ENCODE assay signal across 11 cellular contexts in the genomic region with DNA sequence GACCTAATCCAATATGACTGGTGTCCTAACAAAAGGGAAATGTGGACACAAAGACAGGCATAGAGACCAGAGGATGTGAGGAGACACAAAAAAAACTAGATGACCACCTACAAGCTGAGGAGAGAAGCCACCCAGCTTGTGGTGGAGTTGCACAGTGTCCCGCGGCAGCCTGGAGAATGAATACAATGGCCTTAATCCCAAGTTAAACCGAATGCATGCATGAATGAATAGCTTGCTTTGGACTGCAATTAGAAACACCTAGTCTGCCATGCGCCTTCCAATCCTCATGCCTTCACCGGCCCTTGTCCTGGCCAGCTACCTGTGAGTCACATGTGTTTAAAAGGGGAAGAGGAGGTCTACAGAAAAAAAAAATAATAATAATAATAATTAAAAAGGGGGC.
A peak's percentile ranks its signal among the peaks of the same experiment; 100 is the strongest.
DNase-seq lines count a peak whose midpoint lies in the region; ATAC-seq, FAIRE-seq and TF ChIP-seq lines count a peak whose summit lies in the region.
"Had no signal": no experiment of that assay in that cellular context is flagged by ENCODE, and none has a peak within 500 bp of the region (broad histone marks: within the 10 kb centered on the region; RNA-seq: fewer than 3 reads in every experiment).

No MANE protein-coding gene starts in this region.

- H3K27ac ChIP-seq in HepG2 (ENCODE audit: extremely low read length, insufficient read depth, low read length) (no peak overlapping the region), right lobe of liver (no peak overlapping the region), gastroesophageal sphincter (no peak overlapping the region)
- H3K27ac ChIP-seq: BLaER1, HL-60 had no signal

- TF ChIP-seq RAD21 in HepG2 (CRISPR knock-in tag; IDR thresholded peaks at IDR 0.05), result no peak

- no peak for FAIRE-seq in HepG2 (lab: Jason Lieb, UNC)

- H4K20me1 ChIP-seq in HepG2 (ENCODE audit: insufficient read depth, low read length), result no peaks in the 10 kb centered on the region
- H4K20me1 ChIP-seq: BLaER1 had no signal

- no peak overlapping the region for H3K4me3 ChIP-seq in HepG2 (replicated peaks in 1 of 3; ENCODE audit: insufficient read depth in 1 of 3, low read depth in 2 of 3, low read length in 3 of 3)
- no peak overlapping the region for H3K4me3 ChIP-seq in right lobe of liver
- no peak overlapping the region for H3K4me3 ChIP-seq in gastroesophageal sphincter
- H3K4me3 ChIP-seq in mucosa of descending colon, result no peak overlapping the region
- H3K4me3 ChIP-seq: BLaER1 had no signal

- CTCF ChIA-PET in HepG2 (lab: Yijun Ruan, JAX; ENCODE audit: low intra/inter-chr PET ratio, low total read pairs), result interaction anchor here (0.7 to 2.0 kb wide), 6 partner anchors 36 to 123 kb away, joined by 3 to 14 read pairs (median 4); a partner anchor contains a TSS

- no peak overlapping the region for H2AFZ ChIP-seq in HepG2 (ENCODE audit: low read length)

- ATAC-seq in HepG2, result no peak
- ATAC-seq in right lobe of liver, result no peak
- ATAC-seq in gastroesophageal sphincter, result no peak
- ATAC-seq in mucosa of descending colon, result no peak

- no peaks in the 10 kb centered on the region for H3K79me2 ChIP-seq in HepG2 (ENCODE audit: insufficient read depth, low read length)

- peaks cover 45% of the 10 kb centered on the region for H3K27me3 Mint-ChIP-seq in nephron progenitor cell (ENCODE audit: low read depth, poor library complexity)

- no peak for DNase-seq in HepG2 (ENCODE audit: low spot score)
- no peak for DNase-seq in right lobe of liver
- DNase-seq in astrocyte of the hippocampus (ENCODE audit: low read depth, low spot score), result peak; percentile 47
- DNase-seq in left kidney (ENCODE audit: low read depth, low spot score), result peak; percentile 37
- no peak for DNase-seq in NCI-H2029 treated with DMSO at 0.1 percent for 48 hours (lab: John Stamatoyannopoulos, UW)
- no peak for DNase-seq in nephron progenitor cell
- no peak for DNase-seq in mucosa of descending colon

- H3K9me3 Mint-ChIP-seq in nephron progenitor cell, result no peaks in the 10 kb centered on the region
- H3K9me3 Mint-ChIP-seq: CD8-positive, alpha-beta T cell had no signal

- TF ChIP-seq EP300 in HepG2 (IDR thresholded peaks at IDR 0.05; ENCODE audit: low read depth in 2 of 2, low read length in 2 of 2) (no peak), HepG2 (CRISPR knock-in tag; IDR thresholded peaks at IDR 0.05; ENCODE audit: borderline replicate concordance) (no peak), gastroesophageal sphincter (IDR thresholded peaks at IDR 0.05) (no peak)

- H3K36me3 Mint-ChIP-seq in nephron progenitor cell (ENCODE audit: low read depth), result no peaks in the 10 kb centered on the region
- H3K36me3 Mint-ChIP-seq: CD8-positive, alpha-beta T cell had no signal

- H3K9ac ChIP-seq in HepG2 (ENCODE audit: insufficient read depth, low read depth, low read length), result no peak overlapping the region
- H3K9ac ChIP-seq: BLaER1 had no signal

- TF ChIP-seq CTCF in HepG2 (CRISPR knock-in tag; IDR thresholded peaks at IDR 0.05) (no peak), right lobe of liver (IDR thresholded peaks at IDR 0.05) (no peak), gastroesophageal sphincter (IDR thresholded peaks at IDR 0.05) (no peak), nephron progenitor cell (IDR thresholded peaks at IDR 0.05) (no peak), mucosa of descending colon (IDR thresholded peaks at IDR 0.05) (no peak)

- intact Hi-C loops in HepG2 (cut with micrococcal nuclease; ENCODE audit: unreplicated experiment), result loop anchor here (1.0 kb wide), 1 partner anchor 106 kb away; no protein-coding TSS in a partner anchor
- intact Hi-C loops in right lobe of liver (cut with DNase I), result no loop called here
- intact Hi-C loops in mucosa of descending colon (cut with DNase I, micrococcal nuclease), result loop anchor here in 1 of 2 donors (10.0 kb wide), 1 partner anchor 106 kb away; a partner anchor contains a TSS

- no peaks in the 10 kb centered on the region for H3K9me3 ChIP-seq in HepG2 (ENCODE audit: low read length)
- H3K9me3 ChIP-seq in right lobe of liver, result no peaks in the 10 kb centered on the region
- no peaks in the 10 kb centered on the region for H3K9me3 ChIP-seq in gastroesophageal sphincter
- no peaks in the 10 kb centered on the region for H3K9me3 ChIP-seq in mucosa of descending colon
- H3K9me3 ChIP-seq: BLaER1 had no signal

- no peak overlapping the region for H3K4me3 Mint-ChIP-seq in nephron progenitor cell
- H3K4me3 Mint-ChIP-seq: CD8-positive, alpha-beta T cell had no signal

- in situ Hi-C loops in HepG2 (cut with HindIII; ENCODE audit: extremely low pct_ligation_motif_present, low pct_unique_long_range_greater_than_20kb), result loop anchor here (5.0 kb wide), 1 partner anchor 103 kb away; a partner anchor contains a TSS

- 0 out of 2 replicates have a peak overlapping the region, but pooled peaks have one; percentile 30 for H3K4me2 ChIP-seq in HepG2 (ENCODE audit: low read depth, low read length)
- H3K4me2 ChIP-seq: BLaER1 had no signal

- no peaks in the 10 kb centered on the region for H3K4me1 Mint-ChIP-seq in nephron progenitor cell

- POLR2A ChIA-PET in HepG2 (lab: Yijun Ruan, JAX), result interaction anchor here (0.7 to 1.5 kb wide), 4 partner anchors 101 to 126 kb away, joined by 3 to 4 read pairs (median 3); a partner anchor contains a TSS

- TF ChIP-seq POLR2A in HepG2 (IDR thresholded peaks at IDR 0.05; ENCODE audit: insufficient read depth in 1 of 2, low read depth in 2 of 2, low read length in 2 of 2), result no peak
- no peak for TF ChIP-seq POLR2A in right lobe of liver (IDR thresholded peaks at IDR 0.05)
- TF ChIP-seq POLR2A in gastroesophageal sphincter (IDR thresholded peaks at IDR 0.05), result no peak

- H3K36me3 ChIP-seq in HepG2 (replicated peaks in 1 of 2; ENCODE audit: control insufficient read depth in 1 of 2, insufficient read depth in 2 of 2, low read length in 2 of 2) (no peaks in the 10 kb centered on the region), right lobe of liver (no peaks in the 10 kb centered on the region), gastroesophageal sphincter (no peaks in the 10 kb centered on the region), mucosa of descending colon (ENCODE audit: low read depth) (no peaks in the 10 kb centered on the region)
- H3K36me3 ChIP-seq: BLaER1 had no signal

- peaks cover 91% of the 10 kb centered on the region for H3K4me1 ChIP-seq in HepG2 (ENCODE audit: insufficient read depth, low read length)
- peaks cover 0 to 26% (median 14%) of the 10 kb centered on the region in 4 donors for H3K4me1 ChIP-seq in right lobe of liver
- no peaks in the 10 kb centered on the region for H3K4me1 ChIP-seq in gastroesophageal sphincter
- H3K4me1 ChIP-seq in mucosa of descending colon (ENCODE audit: low read depth), result no peaks in the 10 kb centered on the region

- peaks cover 7 to 27% of the 10 kb centered on the region in 2 experiments; a peak in 4 of 5 replicates for H3K27me3 ChIP-seq in HepG2 (ENCODE audit: control insufficient read depth in 1 of 2, insufficient read depth in 2 of 2, low read length in 2 of 2)
- no peaks in the 10 kb centered on the region for H3K27me3 ChIP-seq in right lobe of liver
- H3K27me3 ChIP-seq in gastroesophageal sphincter, result peaks cover 45% of the 10 kb centered on the region
- H3K27me3 ChIP-seq: BLaER1 had no signal

- BruUV-seq in HepG2 (replicated peaks; lab: Mats Ljungman, UMichigan), result no TSS peak

- no peak overlapping the region for H3K27ac Mint-ChIP-seq in nephron progenitor cell
- H3K27ac Mint-ChIP-seq: CD8-positive, alpha-beta T cell had no signal

- WGBS in HepG2 (ENCODE audit: low lambda C conversion rate), result 43% methylated on average over 5 of the region's 5 CpGs
- 40% methylated on average over 2 of the region's 5 CpGs for WGBS in right lobe of liver (ENCODE audit: insufficient coverage, low coverage, low lambda C conversion rate, missing lambda C conversion rate)
- WGBS in gastroesophageal sphincter (ENCODE audit: low coverage in 1 of 2), 2 donors, result 66 to 70% methylated on average over 4 to 5 of the region's 5 CpGs

TF ChIP-seq in HepG2, 621 proteins besides CTCF, POLR2A, EP300 and RAD21 (continues in another document):
- TF ChIP-seq DNMT1 (CRISPR knock-in tag; IDR thresholded peaks at IDR 0.05) (no peak), ZNF772 (CRISPR knock-in tag; IDR thresholded peaks at IDR 0.05) (no peak), KAT2B (IDR thresholded peaks at IDR 0.05; ENCODE audit: borderline replicate concordance, low read depth, low read length) (no peak), ZNF543 (CRISPR knock-in tag; IDR thresholded peaks at IDR 0.05) (no peak), HCFC1 (IDR thresholded peaks at IDR 0.05; ENCODE audit: low read depth, low read length) (no peak), CBFB (CRISPR knock-in tag; IDR thresholded peaks at IDR 0.05) (no peak), ZNF570 (CRISPR knock-in tag; IDR thresholded peaks at IDR 0.05; ENCODE audit: borderline replicate concordance) (no peak)
- TF ChIP-seq, protein P1, sequence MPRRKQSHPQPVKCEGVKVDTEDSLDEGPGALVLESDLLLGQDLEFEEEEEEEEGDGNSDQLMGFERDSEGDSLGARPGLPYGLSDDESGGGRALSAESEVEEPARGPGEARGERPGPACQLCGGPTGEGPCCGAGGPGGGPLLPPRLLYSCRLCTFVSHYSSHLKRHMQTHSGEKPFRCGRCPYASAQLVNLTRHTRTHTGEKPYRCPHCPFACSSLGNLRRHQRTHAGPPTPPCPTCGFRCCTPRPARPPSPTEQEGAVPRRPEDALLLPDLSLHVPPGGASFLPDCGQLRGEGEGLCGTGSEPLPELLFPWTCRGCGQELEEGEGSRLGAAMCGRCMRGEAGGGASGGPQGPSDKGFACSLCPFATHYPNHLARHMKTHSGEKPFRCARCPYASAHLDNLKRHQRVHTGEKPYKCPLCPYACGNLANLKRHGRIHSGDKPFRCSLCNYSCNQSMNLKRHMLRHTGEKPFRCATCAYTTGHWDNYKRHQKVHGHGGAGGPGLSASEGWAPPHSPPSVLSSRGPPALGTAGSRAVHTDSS (CRISPR knock-in tag; conservative IDR thresholded peaks at IDR 0.05), result no peak
- TF ChIP-seq, protein P2, sequence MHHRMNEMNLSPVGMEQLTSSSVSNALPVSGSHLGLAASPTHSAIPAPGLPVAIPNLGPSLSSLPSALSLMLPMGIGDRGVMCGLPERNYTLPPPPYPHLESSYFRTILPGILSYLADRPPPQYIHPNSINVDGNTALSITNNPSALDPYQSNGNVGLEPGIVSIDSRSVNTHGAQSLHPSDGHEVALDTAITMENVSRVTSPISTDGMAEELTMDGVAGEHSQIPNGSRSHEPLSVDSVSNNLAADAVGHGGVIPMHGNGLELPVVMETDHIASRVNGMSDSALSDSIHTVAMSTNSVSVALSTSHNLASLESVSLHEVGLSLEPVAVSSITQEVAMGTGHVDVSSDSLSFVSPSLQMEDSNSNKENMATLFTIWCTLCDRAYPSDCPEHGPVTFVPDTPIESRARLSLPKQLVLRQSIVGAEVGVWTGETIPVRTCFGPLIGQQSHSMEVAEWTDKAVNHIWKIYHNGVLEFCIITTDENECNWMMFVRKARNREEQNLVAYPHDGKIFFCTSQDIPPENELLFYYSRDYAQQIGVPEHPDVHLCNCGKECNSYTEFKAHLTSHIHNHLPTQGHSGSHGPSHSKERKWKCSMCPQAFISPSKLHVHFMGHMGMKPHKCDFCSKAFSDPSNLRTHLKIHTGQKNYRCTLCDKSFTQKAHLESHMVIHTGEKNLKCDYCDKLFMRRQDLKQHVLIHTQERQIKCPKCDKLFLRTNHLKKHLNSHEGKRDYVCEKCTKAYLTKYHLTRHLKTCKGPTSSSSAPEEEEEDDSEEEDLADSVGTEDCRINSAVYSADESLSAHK (CRISPR knock-in tag; IDR thresholded peaks at IDR 0.05; ENCODE audit: borderline replicate concordance), result no peak

Comparison
In these comparisons a context has a peak if more than half of its experiments do, and no peak if none do; other contexts are left out.
1. DNase-seq: peak in astrocyte of the hippocampus (single experiment) and left kidney (single experiment); none in HepG2 (single experiment), right lobe of liver (0 of 3), NCI-H2029 treated with DMSO at 0.1 percent for 48 hours (single experiment), nephron progenitor cell (single experiment) and mucosa of descending colon (0 of 3).